In genomic region chr20:37845261-37845681, GRCh38 we compare ENCODE assay signal across 19 cellular contexts. TPM values are rescaled to one million over a fixed set of nuclear protein-coding genes. Genes with fewer than 3 reads are reported as not detected.
DNase-seq lines count a peak whose midpoint lies in the region; ATAC-seq, FAIRE-seq and TF ChIP-seq lines count a peak whose summit lies in the region.
"Had no signal": no experiment of that assay in that cellular context is flagged by ENCODE, and none has a peak within 500 bp of the region (broad histone marks: within the 10 kb centered on the region; RNA-seq: fewer than 3 reads in every experiment).

No MANE protein-coding gene starts in this region.

- H3K79me1 ChIP-seq in H1 (ENCODE audit: low read depth, low read length) = no peaks in the 10 kb centered on the region

- WGBS in H1 (ENCODE audit: extremely low coverage in 1 of 2, insufficient coverage in 1 of 2, insufficient read length in 1 of 2, insufficient replicate concordance in 2 of 2, low coverage in 1 of 2, low lambda C conversion rate in 2 of 2, missing lambda C conversion rate in 1 of 2), 2 experiments = 78% methylated on average over 10 of the region's 10 CpGs; no CpG with 5 or more reads in 1 of the 2 experiments
- 25 to 33% methylated on average over 10 of the region's 10 CpGs for WGBS in pancreas, 2 donors
- WGBS in transverse colon (ENCODE audit: low coverage in 1 of 2), 2 donors = 89 to 100% methylated on average over 2 to 10 of the region's 10 CpGs

- peak; percentile 66 to 95 (median 80) for ATAC-seq in pancreas
- no peak for ATAC-seq in stimulated activated naive B cell treated with anti-CD40 and anti-IgM and Interleukin-4, amounts not matched to agents 10 μg/mL and 1 μg/mL and 100 μg/mL, for 72 hours (replicated peaks)

- no peak overlapping the region for H2BK5ac ChIP-seq in H1 (ENCODE audit: low read depth, low read length)

- no peak overlapping the region for H3K14ac ChIP-seq in H1 (ENCODE audit: insufficient read length)

- no peak for TF ChIP-seq RAD21 in H1 (IDR thresholded peaks at IDR 0.05 in 1 of 2, conservative IDR thresholded peaks at IDR 0.05 in 1 of 2; ENCODE audit: low read depth in 2 of 2, low read length in 2 of 2)

- peak overlapping the region; percentile 14; the same call in 1 of the 2 replicates for H4K8ac ChIP-seq in H1 (ENCODE audit: extremely low read depth, insufficient read depth, low read length)

- H3K27me3 ChIP-seq in H1 (replicated peaks in 1 of 4; ENCODE audit: control insufficient read depth in 3 of 4, extremely low read depth in 1 of 4, insufficient read depth in 3 of 4, low read length in 3 of 4) (no peaks in the 10 kb centered on the region), pancreas (no peaks in the 10 kb centered on the region), transverse colon (no peaks in the 10 kb centered on the region)
- H3K27me3 ChIP-seq: tibial artery had no signal

- no peak overlapping the region for H3K27ac Mint-ChIP-seq in stimulated activated naive B cell treated with anti-CD40 and anti-IgM and Interleukin-4, amounts not matched to agents 10 μg/mL and 1 μg/mL and 100 μg/mL, for 72 hours
- H3K27ac Mint-ChIP-seq: activated CD4-positive, alpha-beta memory T cell treated with anti-CD3 and anti-CD28 coated beads, Interleukin-2, amount 10 ng/mL, durations not matched to agents 7 days and 5 days; activated T-helper 1 cell treated with anti-CD3 and anti-CD28 coated beads, Interleukin-12 subunit alpha, Interleukin-12 subunit beta, Interleukin-2, Interleukin-4 antibody, amounts not matched to agents 30 ng/mL and 10 ng/mL and 1 ng/mL, durations not matched to agents 14 hours and 24 hours and 36 hours had no signal

- TF ChIP-seq EP300 in H1 (IDR thresholded peaks at IDR 0.05; ENCODE audit: borderline replicate concordance in 1 of 2, low read depth in 2 of 2, low read length in 2 of 2) (no peak), transverse colon (IDR thresholded peaks at IDR 0.05; ENCODE audit: low read depth) (no peak)

- H3K27ac ChIP-seq in H1 (ENCODE audit: low read depth, low read length) = no peak overlapping the region
- no peak overlapping the region for H3K27ac ChIP-seq in pancreas
- H3K27ac ChIP-seq in transverse colon = no peak overlapping the region
- H3K27ac ChIP-seq: epithelial cell of prostate, tibial artery had no signal

- no peak overlapping the region for H2BK12ac ChIP-seq in H1 (ENCODE audit: low read depth, low read length)

- no peak overlapping the region for H3K4me3 Mint-ChIP-seq in stimulated activated naive B cell treated with anti-CD40 and anti-IgM and Interleukin-4, amounts not matched to agents 10 μg/mL and 1 μg/mL and 100 μg/mL, for 72 hours
- H3K4me3 Mint-ChIP-seq: activated CD4-positive, alpha-beta memory T cell treated with anti-CD3 and anti-CD28 coated beads, Interleukin-2, amount 10 ng/mL, durations not matched to agents 7 days and 5 days; activated T-helper 1 cell treated with anti-CD3 and anti-CD28 coated beads, Interleukin-12 subunit alpha, Interleukin-12 subunit beta, Interleukin-2, Interleukin-4 antibody, amounts not matched to agents 30 ng/mL and 10 ng/mL and 1 ng/mL, durations not matched to agents 14 hours and 24 hours and 36 hours had no signal

- DNase-seq in NCI-H1417 (lab: John Stamatoyannopoulos, UW) = peak; percentile 56 to 80 (median 56)
- DNase-seq in NCI-H1417 treated with DMSO at 0.1 percent for 48 hours (lab: John Stamatoyannopoulos, UW) = no peak
- peak; percentile 87 for DNase-seq in NCI-H69 (lab: John Stamatoyannopoulos, UW)
- no peak for DNase-seq in H1 (ENCODE audit: low read depth in 1 of 2, low spot score in 2 of 2)
- DNase-seq in pancreas = peak in 5 of 6 donors; percentile 20 to 67 (median 42)
- DNase-seq in stimulated activated naive B cell treated with anti-CD40 and anti-IgM and Interleukin-4, amounts not matched to agents 10 μg/mL and 1 μg/mL and 100 μg/mL, for 72 hours = no peak
- DNase-seq in activated T-cell treated with anti-CD3 and anti-CD28 coated beads, Interleukin-2, amount 50 U/mL, for 48 hours = no peak
- no peak for DNase-seq in transverse colon
- DNase-seq: 8988T; activated CD4-positive, alpha-beta memory T cell treated with anti-CD3 and anti-CD28 coated beads, Interleukin-2, amount 10 ng/mL, durations not matched to agents 7 days and 5 days; amniotic stem cell; C1 segment of cervical spinal cord; cortex of kidney; DND-41; midbrain; tibial artery had no signal

- TF ChIP-seq CTCF in H1 (IDR thresholded peaks at IDR 0.05; ENCODE audit: control extremely low read depth in 1 of 3, insufficient read depth in 1 of 3, low read depth in 1 of 3, low read length in 3 of 3) (no peak), pancreas (IDR thresholded peaks at IDR 0.05) (no peak), transverse colon (IDR thresholded peaks at IDR 0.05) (no peak)

- H3K4me2 ChIP-seq in H1 (ENCODE audit: insufficient read depth in 1 of 2, low read depth in 2 of 2, low read length in 2 of 2) = no peak overlapping the region

- no peak overlapping the region for H2BK120ac ChIP-seq in H1 (replicated peaks; ENCODE audit: low read depth, low read length)

- in situ Hi-C loops in transverse colon (cut with MboI; ENCODE audit: low pct_ligation_motif_present in 1 of 4, low pct_unique_long_range_greater_than_20kb in 1 of 4, low sequenced_read_pairs in 3 of 4) = no loop called here

- H3K4me1 ChIP-seq in H1 (replicated peaks in 1 of 4; ENCODE audit: control insufficient read depth in 3 of 4, insufficient read depth in 4 of 4, low read length in 3 of 4) = peaks cover 2 to 19% (median 11%) of the 10 kb centered on the region in 4 experiments; a peak in 5 of 7 replicates
- peaks cover 0 to 7% (median 6%) of the 10 kb centered on the region in 3 donors for H3K4me1 ChIP-seq in pancreas
- H3K4me1 ChIP-seq in transverse colon = no peaks in the 10 kb centered on the region
- H3K4me1 ChIP-seq: tibial artery had no signal

- no peak overlapping the region for H3K23ac ChIP-seq in H1 (ENCODE audit: insufficient read length)

- H2BK15ac ChIP-seq in H1 (ENCODE audit: low read length) = no peak overlapping the region

- POLR2A ChIA-PET in H1 (lab: Charles Lee; ENCODE audit: partially characterized antibody) = no interaction called here

- H3K9me3 ChIP-seq in H1 (ENCODE audit: insufficient read depth in 2 of 2, low read depth in 1 of 2, low read length in 1 of 2) = no peaks in the 10 kb centered on the region
- no peaks in the 10 kb centered on the region for H3K9me3 ChIP-seq in pancreas
- no peaks in the 10 kb centered on the region for H3K9me3 ChIP-seq in transverse colon
- H3K9me3 ChIP-seq: tibial artery had no signal

- H2AK5ac ChIP-seq in H1 (ENCODE audit: low read depth, low read length) = peak overlapping the region; percentile 78; the same call in 1 of the 2 replicates

- no peak overlapping the region for H3K4me3 ChIP-seq in H1 (ENCODE audit: extremely low read depth in 1 of 4, insufficient read depth in 2 of 4, low read depth in 3 of 4, low read length in 4 of 4)
- H3K4me3 ChIP-seq in pancreas = no peak overlapping the region
- H3K4me3 ChIP-seq in transverse colon = no peak overlapping the region
- H3K4me3 ChIP-seq: tibial artery had no signal

- no peak overlapping the region for H3K9ac ChIP-seq in H1 (replicated peaks in 1 of 4; ENCODE audit: extremely low read depth in 1 of 4, low read depth in 3 of 4, low read length in 3 of 4)

- FAIRE-seq in H1 (lab: Jason Lieb, UNC) (no peak), pancreas (lab: Jason Lieb, UNC) (no peak)
- FAIRE-seq: keratinocyte had no signal

- no peaks in the 10 kb centered on the region for H3K27me3 Mint-ChIP-seq in stimulated activated naive B cell treated with anti-CD40 and anti-IgM and Interleukin-4, amounts not matched to agents 10 μg/mL and 1 μg/mL and 100 μg/mL, for 72 hours
- H3K27me3 Mint-ChIP-seq: activated CD4-positive, alpha-beta memory T cell treated with anti-CD3 and anti-CD28 coated beads, Interleukin-2, amount 10 ng/mL, durations not matched to agents 7 days and 5 days had no signal

- no peak overlapping the region for H3K56ac ChIP-seq in H1 (replicated peaks; ENCODE audit: insufficient read length, low read depth, low read length)

- no peaks in the 10 kb centered on the region for H3K79me2 ChIP-seq in H1 (ENCODE audit: control insufficient read depth in 1 of 2, insufficient read depth in 2 of 2, low read length in 2 of 2)

- no peaks in the 10 kb centered on the region for H3K23me2 ChIP-seq in H1 (ENCODE audit: low read depth, low read length)

- H3K36me3 Mint-ChIP-seq in stimulated activated naive B cell treated with anti-CD40 and anti-IgM and Interleukin-4, amounts not matched to agents 10 μg/mL and 1 μg/mL and 100 μg/mL, for 72 hours = peaks cover 44 to 75% of the 10 kb centered on the region in 2 donors

- no peaks in the 10 kb centered on the region for H4K20me1 ChIP-seq in H1 (replicated peaks in 1 of 2; ENCODE audit: control insufficient read depth in 1 of 2, insufficient read depth in 2 of 2, low read length in 2 of 2)

- H3K18ac ChIP-seq in H1 (ENCODE audit: extremely low read depth, low read length) = peak overlapping the region; percentile 48; the same call in 1 of the 2 replicates

- TF ChIP-seq POLR2A in H1 (IDR thresholded peaks at IDR 0.05; ENCODE audit: control extremely low read depth in 1 of 2, low read depth in 2 of 2, low read length in 2 of 2) = no peak
- no peak for TF ChIP-seq POLR2A in transverse colon (IDR thresholded peaks at IDR 0.05)

- CTCF ChIA-PET in H1 (lab: Charles Lee; ENCODE audit: partially characterized antibody) = interaction anchor here (1.3 to 2.0 kb wide), 2 partner anchors 49 to 87 kb away, joined by 4 to 6 read pairs; no protein-coding TSS in a partner anchor

- no peak overlapping the region for H4K91ac ChIP-seq in H1 (replicated peaks; ENCODE audit: insufficient read length, low read length)

- intact Hi-C loops in pancreas (cut with DNase I) (no loop called here), transverse colon (cut with DNase I; ENCODE audit: low total_unique reads) (no loop called here)

- H4K5ac ChIP-seq in H1 (ENCODE audit: insufficient read length, low read depth, low read length) = no peak overlapping the region

- H2BK20ac ChIP-seq in H1 (ENCODE audit: low read length) = no peak overlapping the region

- 0 out of 8 replicates have a peak, but pooled peaks cover 0 to 3% (median 0%) of the 10 kb centered on the region in 4 experiments for H3K36me3 ChIP-seq in H1 (ENCODE audit: control insufficient read depth in 2 of 4, insufficient read depth in 4 of 4, low read length in 3 of 4)
- H3K36me3 ChIP-seq in pancreas = peaks cover 0 to 6% (median 4%) of the 10 kb centered on the region in 3 donors
- H3K36me3 ChIP-seq in transverse colon = peaks cover 0 to 13% (median 1%) of the 10 kb centered on the region in 4 donors

- no peak overlapping the region for H3K4ac ChIP-seq in H1 (replicated peaks; ENCODE audit: insufficient read length, low read depth, low read length)

- no peaks in the 10 kb centered on the region for H3K9me3 Mint-ChIP-seq in stimulated activated naive B cell treated with anti-CD40 and anti-IgM and Interleukin-4, amounts not matched to agents 10 μg/mL and 1 μg/mL and 100 μg/mL, for 72 hours
- H3K9me3 Mint-ChIP-seq: activated CD4-positive, alpha-beta memory T cell treated with anti-CD3 and anti-CD28 coated beads, Interleukin-2, amount 10 ng/mL, durations not matched to agents 7 days and 5 days; activated T-helper 1 cell treated with anti-CD3 and anti-CD28 coated beads, Interleukin-12 subunit alpha, Interleukin-12 subunit beta, Interleukin-2, Interleukin-4 antibody, amounts not matched to agents 30 ng/mL and 10 ng/mL and 1 ng/mL, durations not matched to agents 14 hours and 24 hours and 36 hours had no signal

- peaks cover 0 to 2% of the 10 kb centered on the region in 2 donors for H3K4me1 Mint-ChIP-seq in stimulated activated naive B cell treated with anti-CD40 and anti-IgM and Interleukin-4, amounts not matched to agents 10 μg/mL and 1 μg/mL and 100 μg/mL, for 72 hours
- H3K4me1 Mint-ChIP-seq: activated CD4-positive, alpha-beta memory T cell treated with anti-CD3 and anti-CD28 coated beads, Interleukin-2, amount 10 ng/mL, durations not matched to agents 7 days and 5 days had no signal

- H2AFZ ChIP-seq in H1 (ENCODE audit: low read length) = no peak overlapping the region

RNA-seq across cellular contexts. Expression of gene VSTM2L, which starts 57.7 kb away (rescaled TPM):
- 1.3 and 1.6 TPM in 2 replicates for total RNA-seq in H1 (2021; fragmentation: NEBNext Ultra II Directional; extraction: Animal tissue kit (Norgen Biotek cat#: 25700))
- 2.6 and 3.2 TPM in 2 replicates for polyA plus RNA-seq in H1 (2011; rRNA removed)
- polyA plus RNA-seq in H1 (2011; cell fraction: cytosol; rRNA removed) = 1.8 TPM
- 1.5 TPM for polyA plus RNA-seq in H1 (2011; cell fraction: nucleus; rRNA removed)
- 0.87 to 2.5 TPM (median 1.9 TPM) in 4 replicates for polyA plus RNA-seq in H1 (2012, experiment 1 of 2)
- polyA plus RNA-seq in H1 (2012, experiment 2 of 2) = 1.5 TPM
- 1.6 TPM for polyA plus RNA-seq in H1 (2013, experiment 1 of 2)
- 1.7 TPM for polyA plus RNA-seq in H1 (2013, experiment 2 of 2)
- 0.27 and 0.32 TPM in 2 replicates for polyA minus RNA-seq in H1 (2011; rRNA and poly(A)+ RNA removed)
- polyA minus RNA-seq in H1 (2011; cell fraction: cytosol; rRNA and poly(A)+ RNA removed) = not detected
- polyA minus RNA-seq in H1 (2011; cell fraction: nucleus; rRNA and poly(A)+ RNA removed) = 0.60 TPM
- 1 to 10 TPM; 1.1 to 4.4 (median 2.8) TPM for total RNA-seq in pancreas
- 10 to 100 TPM in 1 of 2 donors, 1 to 10 TPM in 1; 2.8 to 10.1 TPM for polyA plus RNA-seq in pancreas
- 1 to 10 TPM in 3 of 4 donors, not detected in 1; 3.0 to 6.6 (median 3.0) TPM for total RNA-seq in transverse colon

Comparison
In these comparisons a context has a peak if more than half of its experiments do, and no peak if none do; other contexts are left out.
1. DNase-seq: peak in NCI-H1417 (3 of 3), NCI-H69 (single experiment) and pancreas (5 of 6); none in NCI-H1417 treated with DMSO at 0.1 percent for 48 hours (single experiment), H1 (0 of 2), stimulated activated naive B cell treated with anti-CD40 and anti-IgM and Interleukin-4, amounts not matched to agents 10 μg/mL and 1 μg/mL and 100 μg/mL, for 72 hours (single experiment), activated T-cell treated with anti-CD3 and anti-CD28 coated beads, Interleukin-2, amount 50 U/mL, for 48 hours (0 of 2) and transverse colon (single experiment).
2. ATAC-seq: peak in pancreas (4 of 4); none in stimulated activated naive B cell treated with anti-CD40 and anti-IgM and Interleukin-4, amounts not matched to agents 10 μg/mL and 1 μg/mL and 100 μg/mL, for 72 hours (0 of 2).